8 cellular contexts compared by ENCODE assay signal in the genomic region with DNA sequence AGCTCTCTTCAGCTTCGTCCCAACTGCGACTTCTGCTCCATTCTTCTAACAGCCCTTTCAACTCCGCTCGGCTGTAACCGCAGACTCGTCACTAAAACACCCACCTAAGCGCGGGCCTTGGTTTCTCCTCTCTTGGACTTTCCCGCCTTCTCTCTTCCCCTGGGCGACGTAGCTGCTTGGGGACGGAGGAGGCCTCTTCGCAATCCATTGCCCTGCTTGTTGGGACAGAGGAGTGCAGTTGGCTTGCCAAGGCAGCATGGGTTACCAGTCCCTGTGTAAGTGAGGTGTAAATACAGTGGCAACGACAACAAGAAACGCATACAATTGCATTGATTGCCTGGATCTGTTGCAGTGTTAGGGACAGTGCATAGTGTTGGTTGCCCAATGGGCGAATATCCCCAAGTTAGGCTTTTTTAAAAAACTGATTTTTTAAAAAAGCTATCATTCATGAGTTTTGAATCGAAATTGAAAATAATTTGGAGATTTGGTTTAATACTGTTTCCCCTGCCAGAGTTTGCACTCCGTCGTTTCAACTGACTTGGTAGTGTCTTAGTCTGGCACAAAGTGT. TPM values are rescaled to one million over a fixed set of nuclear protein-coding genes. Genes with fewer than 3 reads are reported as not detected.
A peak's percentile ranks its signal among the peaks of the same experiment; 100 is the strongest.
DNase-seq lines count a peak whose midpoint lies in the region; ATAC-seq and TF ChIP-seq lines count a peak whose summit lies in the region.

No MANE protein-coding gene starts in this region.

- H3K9me3 Mint-ChIP-seq in CD14-positive monocyte, result no peaks in the 10 kb centered on the region

- H3K27ac ChIP-seq in epithelial cell of prostate (peak overlapping the region; percentile 95), ovary (peak overlapping the region in 1 of 2 donors; percentile 88), urinary bladder (ENCODE audit: low read depth) (peak overlapping the region; percentile 95)

- peak overlapping the region; percentile 92 to 97 (median 95) for H3K27ac Mint-ChIP-seq in CD14-positive monocyte

- WGBS in ovary, 3 donors, result 21 to 23% (median 22%) methylated on average over 19 of the region's 19 CpGs
- WGBS in urinary bladder, result 25% methylated on average over 19 of the region's 19 CpGs

- peak; percentile 56 for DNase-seq in CD14-positive monocyte (ENCODE audit: low spot score)
- peak; percentile 87 for DNase-seq in KBM-7
- DNase-seq in activated CD4-positive, alpha-beta T cell treated with anti-CD3 and anti-CD28 coated beads, Interleukin-2, amount 50 U/mL, for 4 hours, result peak; percentile 67 to 69
- no peak for DNase-seq in epithelial cell of prostate (ENCODE audit: low read depth, low spot score)
- no peak for DNase-seq in ovary
- DNase-seq in DMS153 (lab: John Stamatoyannopoulos, UW), result no peak

- H3K4me1 Mint-ChIP-seq in CD14-positive monocyte, result peaks cover 27% of the 10 kb centered on the region

- peak; percentile 49 for ATAC-seq in GM21526 (IDR thresholded peaks at IDR 0.05; ENCODE audit: low FRiP score, unreplicated experiment)

- H3K4me1 ChIP-seq in ovary (ENCODE audit: insufficient read depth), result no peaks in the 10 kb centered on the region
- H3K4me1 ChIP-seq in urinary bladder (ENCODE audit: insufficient read depth), result no peaks in the 10 kb centered on the region

- H3K9me3 ChIP-seq in ovary, result no peaks in the 10 kb centered on the region

- H3K27me3 ChIP-seq in ovary, result no peaks in the 10 kb centered on the region

- H3K36me3 ChIP-seq in ovary, result no peaks in the 10 kb centered on the region
- peaks cover 2% of the 10 kb centered on the region for H3K36me3 ChIP-seq in urinary bladder (ENCODE audit: insufficient read depth)

- TF ChIP-seq EP300 in ovary (IDR thresholded peaks at IDR 0.05), result no peak

- in situ Hi-C loops in KBM-7 (cut with MboI; ENCODE audit: low pct_unique_long_range_greater_than_20kb, low sequenced_read_pairs), result no loop called here

- intact Hi-C loops in CD14-positive monocyte (cut with micrococcal nuclease) (loop anchor here (5.0 to 10.0 kb wide), 2 partner anchors 36 to 129 kb away; partner anchors contain the start of gene CXCR4 (in 1 of the 2)), ovary (cut with DNase I) (loop anchor here in 2 of 4 donors (5.0 to 10.0 kb wide), 2 partner anchors 111 to 244 kb away; partner anchors contain the start of genes MCM6 (in 1 of the 2) and UBXN4 (in 1 of the 2))

- no peak for TF ChIP-seq POLR2A in ovary (IDR thresholded peaks at IDR 0.05)

- H3K4me3 ChIP-seq in ovary (peak overlapping the region; percentile 98), urinary bladder (ENCODE audit: low read depth, low read length) (peak overlapping the region; percentile 83)

- H3K27me3 Mint-ChIP-seq in CD14-positive monocyte (ENCODE audit: low read depth in 3 of 3), result no peaks in the 10 kb centered on the region

- H3K36me3 Mint-ChIP-seq in CD14-positive monocyte, result peaks cover 3 to 12% of the 10 kb centered on the region in 2 donors

- H3K4me3 Mint-ChIP-seq in CD14-positive monocyte, result peak overlapping the region; percentile 90 to 95

- no peak for TF ChIP-seq CTCF in CD14-positive monocyte (IDR thresholded peaks at IDR 0.05)
- TF ChIP-seq CTCF in ovary (IDR thresholded peaks at IDR 0.05), result no peak

RNA-seq across cellular contexts. Expression of gene DARS1, which starts 0.5 kb away (rescaled TPM):
- 10 to 100 TPM; 46.2 to 53.0 TPM for polyA plus RNA-seq in CD14-positive monocyte
- 10 to 100 TPM; 58.9 to 79.5 (median 69.7) TPM for total RNA-seq in ovary
- 10 to 100 TPM; 55.2 to 70.7 TPM for polyA plus RNA-seq in ovary
- total RNA-seq in urinary bladder, result 106 TPM
- 70.8 TPM for polyA plus RNA-seq in urinary bladder

Comparison
In these comparisons a context has a peak if more than half of its experiments do, and no peak if none do; other contexts are left out.
1. DNase-seq: peak in CD14-positive monocyte (single experiment), KBM-7 (single experiment) and activated CD4-positive, alpha-beta T cell treated with anti-CD3 and anti-CD28 coated beads, Interleukin-2, amount 50 U/mL, for 4 hours (2 of 2); none in epithelial cell of prostate (single experiment), ovary (0 of 5) and DMS153 (single experiment).